ENCODE assay signal across 12 cellular contexts in genomic region chr10:4282496-4282895, GRCh38.
"Had no signal": no experiment of that assay in that cellular context is flagged by ENCODE, and none has a peak within 500 bp of the region (broad histone marks: within the 10 kb centered on the region; RNA-seq: fewer than 3 reads in every experiment).

No MANE protein-coding gene starts in this region.

- DNase-seq: activated CD4-positive, alpha-beta T cell treated with anti-CD3 and anti-CD28 coated beads, Interleukin-2, amount 10 ng/mL, durations not matched to agents 7 days and 5 days; activated CD4-positive, CD25-positive, alpha-beta regulatory T cell; activated T-cell treated with anti-CD3 and anti-CD28 coated beads for 4 hours; amygdala; foreskin melanocyte; kidney; naive thymus-derived CD4-positive, alpha-beta T cell; posterior cingulate gyrus; right cardiac atrium had no signal

- H3K9me3 ChIP-seq: neutrophil had no signal

- H3K27me3 ChIP-seq: neutrophil had no signal

- ATAC-seq: naive thymus-derived CD4-positive, alpha-beta T cell; right cardiac atrium; SK-N-SH treated with all-trans-retinoic acid at 6 μM for 48 hours; stimulated activated effector memory CD8-positive, alpha-beta T cell treated with anti-CD3 and anti-CD28 coated beads, Interleukin-12 subunit alpha, Interleukin-12 subunit beta, amount 100 ng/mL, for 72 hours had no signal

- H3K27ac ChIP-seq: neutrophil had no signal

- H3K36me3 ChIP-seq: neutrophil had no signal
